ENCODE assay signal across 15 cellular contexts in the genomic region with DNA sequence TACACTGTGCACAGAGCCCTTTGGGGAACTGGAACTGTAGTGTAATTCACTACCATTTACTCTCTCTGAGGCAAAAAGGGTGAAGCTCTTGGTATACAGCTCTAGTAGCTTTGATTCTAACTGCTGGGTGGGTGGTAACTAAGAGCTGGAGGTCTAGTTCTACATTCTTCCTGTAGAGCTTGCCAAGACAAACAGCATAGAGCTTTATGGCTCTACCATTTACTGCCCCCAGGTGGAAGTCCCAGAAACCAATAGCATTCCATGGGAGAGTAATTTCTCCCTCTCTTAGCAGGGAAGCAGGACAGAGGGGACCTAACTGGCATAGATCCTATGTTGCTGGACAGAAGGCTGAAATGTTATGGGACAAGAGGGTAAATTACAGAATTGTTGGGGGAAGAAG. TPM values are rescaled to one million over a fixed set of nuclear protein-coding genes. Genes with fewer than 3 reads are reported as not detected.
A peak's percentile ranks its signal among the peaks of the same experiment; 100 is the strongest.
DNase-seq lines count a peak whose midpoint lies in the region; ATAC-seq, FAIRE-seq and TF ChIP-seq lines count a peak whose summit lies in the region.
"Had no signal": no experiment of that assay in that cellular context is flagged by ENCODE, and none has a peak within 500 bp of the region (broad histone marks: within the 10 kb centered on the region; RNA-seq: fewer than 3 reads in every experiment).

No MANE protein-coding gene starts in this region.

- no TSS peak for BruUV-seq in MCF 10A (replicated peaks; lab: Mats Ljungman, UMichigan)
- no TSS peak for BruUV-seq in endothelial cell of umbilical vein (replicated peaks; lab: Mats Ljungman, UMichigan)

- H3K4me1 ChIP-seq in breast epithelium (no peaks in the 10 kb centered on the region), OCI-LY3 (ENCODE audit: low read length) (no peaks in the 10 kb centered on the region), endothelial cell of umbilical vein (ENCODE audit: control insufficient read depth, extremely low read depth, insufficient read depth, low read length) (no peaks in the 10 kb centered on the region), small intestine (ENCODE audit: control insufficient read depth in 2 of 2, insufficient read depth in 1 of 2, low read depth in 1 of 2, low read length in 1 of 2) (no peaks in the 10 kb centered on the region)

- H3K27me3 Mint-ChIP-seq in MCF 10A (ENCODE audit: insufficient read depth, unreplicated experiment), result peaks cover 80% of the 10 kb centered on the region
- no peaks in the 10 kb centered on the region for H3K27me3 Mint-ChIP-seq in stimulated activated naive CD8-positive, alpha-beta T cell treated with anti-CD3 and anti-CD28 coated beads, Interleukin-15, amount 100 ng/mL, for 72 hours
- H3K27me3 Mint-ChIP-seq: activated CD8-positive, alpha-beta memory T cell treated with anti-CD3 and anti-CD28 coated beads, Interleukin-2, amount 10 ng/mL, durations not matched to agents 7 days and 5 days; activated naive CD4-positive, alpha-beta T cell treated with anti-CD3 and anti-CD28 coated beads, Interleukin-2, amount 10 ng/mL, durations not matched to agents 7 days and 5 days had no signal

- H3K79me2 ChIP-seq in OCI-LY3 (ENCODE audit: low read length) (no peaks in the 10 kb centered on the region), endothelial cell of umbilical vein (ENCODE audit: control insufficient read depth, insufficient read depth, low read length) (no peaks in the 10 kb centered on the region)

- peak; percentile 23 for DNase-seq in MCF 10A (ENCODE audit: unreplicated experiment)
- no peak for DNase-seq in breast epithelium (ENCODE audit: low spot score in 2 of 2)
- DNase-seq in endothelial cell of umbilical vein (ENCODE audit: low read depth, low spot score), result peak; percentile 32
- DNase-seq in small intestine, result peak; percentile 35
- DNase-seq in DMS114 treated with DMSO at 0.1 percent for 48 hours (lab: John Stamatoyannopoulos, UW; ENCODE audit: unreplicated experiment), result no peak
- no peak for DNase-seq in AG08395 (ENCODE audit: low spot score)
- DNase-seq in stimulated activated naive CD8-positive, alpha-beta T cell treated with anti-CD3 and anti-CD28 coated beads, Interleukin-15, amount 100 ng/mL, for 72 hours, result no peak
- DNase-seq: activated CD8-positive, alpha-beta memory T cell treated with anti-CD3 and anti-CD28 coated beads, Interleukin-2, amount 10 ng/mL, durations not matched to agents 7 days and 5 days; activated naive CD4-positive, alpha-beta T cell treated with anti-CD3 and anti-CD28 coated beads, Interleukin-2, amount 10 ng/mL, durations not matched to agents 7 days and 5 days; Karpas-422; NCI-H226; RPMI8226; stimulated activated CD4-positive, alpha-beta T cell treated with anti-CD3 and anti-CD28 coated beads, Interleukin-4, amount 100 ng/mL, for 4 hours; stimulated activated naive CD8-positive, alpha-beta T cell treated with anti-CD3 and anti-CD28 coated beads, Interleukin-15, Interleukin-2, amounts not matched to agents 100 U/mL and 50 U/mL, for 24 hours had no signal

- H3K4me3 ChIP-seq in breast epithelium (no peak overlapping the region), OCI-LY3 (ENCODE audit: low read length) (no peak overlapping the region), endothelial cell of umbilical vein (replicated peaks in 1 of 3; ENCODE audit: insufficient read depth in 1 of 3, low read depth in 1 of 3, low read length in 3 of 3) (no peak overlapping the region), small intestine (ENCODE audit: low read depth in 1 of 2, low read length in 2 of 2) (no peak overlapping the region)

- H2AFZ ChIP-seq in OCI-LY3 (ENCODE audit: low read depth, low read length) (no peak overlapping the region), endothelial cell of umbilical vein (ENCODE audit: low read depth, low read length) (no peak overlapping the region)

- H3K4me3 Mint-ChIP-seq in MCF 10A (ENCODE audit: unreplicated experiment), result no peak overlapping the region
- no peak overlapping the region for H3K4me3 Mint-ChIP-seq in stimulated activated naive CD8-positive, alpha-beta T cell treated with anti-CD3 and anti-CD28 coated beads, Interleukin-15, amount 100 ng/mL, for 72 hours
- H3K4me3 Mint-ChIP-seq: activated CD8-positive, alpha-beta memory T cell treated with anti-CD3 and anti-CD28 coated beads, Interleukin-2, amount 10 ng/mL, durations not matched to agents 7 days and 5 days; activated naive CD4-positive, alpha-beta T cell treated with anti-CD3 and anti-CD28 coated beads, Interleukin-2, amount 10 ng/mL, durations not matched to agents 7 days and 5 days had no signal

- no peak overlapping the region for H3K27ac Mint-ChIP-seq in MCF 10A (ENCODE audit: low read depth, unreplicated experiment)
- no peak overlapping the region for H3K27ac Mint-ChIP-seq in stimulated activated naive CD8-positive, alpha-beta T cell treated with anti-CD3 and anti-CD28 coated beads, Interleukin-15, amount 100 ng/mL, for 72 hours
- H3K27ac Mint-ChIP-seq: activated CD8-positive, alpha-beta memory T cell treated with anti-CD3 and anti-CD28 coated beads, Interleukin-2, amount 10 ng/mL, durations not matched to agents 7 days and 5 days; activated naive CD4-positive, alpha-beta T cell treated with anti-CD3 and anti-CD28 coated beads, Interleukin-2, amount 10 ng/mL, durations not matched to agents 7 days and 5 days had no signal

- FAIRE-seq in endothelial cell of umbilical vein (lab: Jason Lieb, UNC), result peak; percentile 92
- FAIRE-seq in small intestine (lab: Jason Lieb, UNC), result no peak

- TF ChIP-seq CTCF in MCF 10A (IDR thresholded peaks at IDR 0.05; ENCODE audit: unreplicated experiment), result no peak
- TF ChIP-seq CTCF in breast epithelium (IDR thresholded peaks at IDR 0.05), result no peak
- TF ChIP-seq CTCF in OCI-LY3 (IDR thresholded peaks at IDR 0.05; ENCODE audit: low read depth, low read length), result peak; percentile 15; the same call in 1 of the 2 replicates
- TF ChIP-seq CTCF in endothelial cell of umbilical vein (IDR thresholded peaks at IDR 0.05; ENCODE audit: extremely low read depth in 1 of 2, insufficient read depth in 1 of 2, low read depth in 1 of 2, low read length in 2 of 2), result peak; percentile 16 to 23

- H4K20me1 ChIP-seq in OCI-LY3 (ENCODE audit: insufficient read depth, low read length) (no peaks in the 10 kb centered on the region), endothelial cell of umbilical vein (replicated peaks; ENCODE audit: control insufficient read depth, extremely low read depth, insufficient read depth, low read length) (no peaks in the 10 kb centered on the region)

- H3K9me3 ChIP-seq in breast epithelium (no peaks in the 10 kb centered on the region), OCI-LY3 (ENCODE audit: insufficient read depth, low read length) (no peaks in the 10 kb centered on the region), endothelial cell of umbilical vein (replicated peaks; ENCODE audit: control insufficient read depth, insufficient read depth, low read length) (no peaks in the 10 kb centered on the region), small intestine (ENCODE audit: control insufficient read depth, low read depth) (no peaks in the 10 kb centered on the region)

- H3K4me1 Mint-ChIP-seq in MCF 10A (ENCODE audit: insufficient read depth, unreplicated experiment), result no peaks in the 10 kb centered on the region
- H3K4me1 Mint-ChIP-seq in stimulated activated naive CD8-positive, alpha-beta T cell treated with anti-CD3 and anti-CD28 coated beads, Interleukin-15, amount 100 ng/mL, for 72 hours, result no peaks in the 10 kb centered on the region
- H3K4me1 Mint-ChIP-seq: activated naive CD4-positive, alpha-beta T cell treated with anti-CD3 and anti-CD28 coated beads, Interleukin-2, amount 10 ng/mL, durations not matched to agents 7 days and 5 days had no signal

- H3K9me1 ChIP-seq in endothelial cell of umbilical vein (replicated peaks; ENCODE audit: control insufficient read depth, extremely low read depth, insufficient read depth, low read length), result no peaks in the 10 kb centered on the region

- no peak overlapping the region for H3K4me2 ChIP-seq in OCI-LY3 (ENCODE audit: low read length)
- H3K4me2 ChIP-seq in endothelial cell of umbilical vein (ENCODE audit: insufficient read depth, low read length), result no peak overlapping the region

- POLR2A ChIA-PET in MCF 10A (lab: Yijun Ruan, JAX), result no interaction called here
- POLR2A ChIA-PET in endothelial cell of umbilical vein (lab: Charles Lee), result no interaction called here

- intact Hi-C loops in MCF 10A (cut with micrococcal nuclease) (no loop called here), breast epithelium (cut with DNase I; ENCODE audit: low total_unique reads) (no loop called here), endothelial cell of umbilical vein (cut with micrococcal nuclease) (loop anchor here (1.0 kb wide), 1 partner anchor 301 kb away; no protein-coding TSS in a partner anchor)

- H3K36me3 ChIP-seq in breast epithelium (no peaks in the 10 kb centered on the region), OCI-LY3 (replicated peaks; ENCODE audit: low read depth, low read length) (no peaks in the 10 kb centered on the region), endothelial cell of umbilical vein (ENCODE audit: control insufficient read depth in 2 of 2, extremely low read depth in 1 of 2, insufficient read depth in 2 of 2, low read length in 2 of 2) (no peaks in the 10 kb centered on the region), small intestine (ENCODE audit: control insufficient read depth in 2 of 2, insufficient read depth in 2 of 2, low read length in 2 of 2) (no peaks in the 10 kb centered on the region)

- CTCF ChIA-PET in MCF 10A (lab: Yijun Ruan, JAX) (interaction anchor here (0.6 kb wide), 1 partner anchor 400 kb away, joined by 3 read pairs; no protein-coding TSS in a partner anchor), endothelial cell of umbilical vein (lab: Charles Lee) (interaction anchor here (1.0 to 2.5 kb wide), 6 partner anchors 9 to 303 kb away, joined by 3 to 28 read pairs (median 6); no protein-coding TSS in a partner anchor)

- H3K9me3 Mint-ChIP-seq in MCF 10A (ENCODE audit: unreplicated experiment), result no peaks in the 10 kb centered on the region
- no peaks in the 10 kb centered on the region for H3K9me3 Mint-ChIP-seq in stimulated activated naive CD8-positive, alpha-beta T cell treated with anti-CD3 and anti-CD28 coated beads, Interleukin-15, amount 100 ng/mL, for 72 hours
- H3K9me3 Mint-ChIP-seq: activated naive CD4-positive, alpha-beta T cell treated with anti-CD3 and anti-CD28 coated beads, Interleukin-2, amount 10 ng/mL, durations not matched to agents 7 days and 5 days had no signal

- H3K27ac ChIP-seq in breast epithelium (no peak overlapping the region), OCI-LY3 (ENCODE audit: low read length) (no peak overlapping the region), endothelial cell of umbilical vein (ENCODE audit: insufficient read depth, low read depth, low read length) (no peak overlapping the region), small intestine (ENCODE audit: low read depth in 1 of 2, low read length in 1 of 2) (no peak overlapping the region)

- TF ChIP-seq POLR2A in breast epithelium (IDR thresholded peaks at IDR 0.05), result no peak
- no peak for TF ChIP-seq POLR2A in endothelial cell of umbilical vein (IDR thresholded peaks at IDR 0.05; ENCODE audit: low read depth, low read length)

- H3K27me3 ChIP-seq in breast epithelium (peaks cover 0 to 26% of the 10 kb centered on the region in 2 donors), OCI-LY3 (ENCODE audit: low read depth, low read length) (no peaks in the 10 kb centered on the region), endothelial cell of umbilical vein (ENCODE audit: control insufficient read depth in 2 of 2, insufficient read depth in 2 of 2, low read length in 2 of 2) (no peaks in the 10 kb centered on the region), small intestine (ENCODE audit: control insufficient read depth in 2 of 2, insufficient read depth in 2 of 2, low read length in 2 of 2) (no peaks in the 10 kb centered on the region)

- H3K9ac ChIP-seq in OCI-LY3 (ENCODE audit: low read length) (no peak overlapping the region), endothelial cell of umbilical vein (replicated peaks; ENCODE audit: extremely low read depth, insufficient read depth, low read length) (no peak overlapping the region)

- peaks cover 6% of the 10 kb centered on the region for H3K36me3 Mint-ChIP-seq in MCF 10A (ENCODE audit: insufficient read depth, unreplicated experiment)

- dilution Hi-C loops in endothelial cell of umbilical vein (cut with MboI; ENCODE audit: extremely low pct_ligation_motif_present, low sequenced_read_pairs), result no loop called here

- ATAC-seq in stimulated activated naive CD8-positive, alpha-beta T cell treated with anti-CD3 and anti-CD28 coated beads, Interleukin-15, amount 100 ng/mL, for 72 hours, result no peak
- ATAC-seq: activated CD8-positive, alpha-beta memory T cell treated with anti-CD3 and anti-CD28 coated beads, Interleukin-2, amount 10 ng/mL, durations not matched to agents 7 days and 5 days; stimulated activated naive CD8-positive, alpha-beta T cell treated with anti-CD3 and anti-CD28 coated beads, Interleukin-15, Interleukin-2, amounts not matched to agents 100 U/mL and 50 U/mL, for 24 hours had no signal

RNA-seq across cellular contexts. Expression of gene HDAC8, which starts 26.7 kb away (rescaled TPM):
- 26.4 and 26.7 TPM in 2 replicates for total RNA-seq in MCF 10A (2022)
- 10 to 100 TPM; 29.1 to 62.6 (median 51.5) TPM for total RNA-seq in breast epithelium
- 37.2 and 38.9 TPM in 2 replicates for total RNA-seq in endothelial cell of umbilical vein
- 15.2 and 17.6 TPM in 2 replicates for polyA plus RNA-seq in endothelial cell of umbilical vein
- 20.3 and 23.6 TPM in 2 replicates for polyA plus RNA-seq in endothelial cell of umbilical vein (2011; cell fraction: cytosol; rRNA removed)
- polyA plus RNA-seq in endothelial cell of umbilical vein (2011; cell fraction: nucleus; rRNA removed), result 43.4 and 46.0 TPM in 2 replicates
- polyA plus RNA-seq in endothelial cell of umbilical vein (2012), result 23.4 and 31.6 TPM in 2 replicates
- polyA minus RNA-seq in endothelial cell of umbilical vein, result 50.6 and 61.3 TPM in 2 replicates
- 18.2 TPM for polyA minus RNA-seq in endothelial cell of umbilical vein (2011; cell fraction: cytosol; rRNA and poly(A)+ RNA removed)
- 117 and 157 TPM in 2 replicates for polyA minus RNA-seq in endothelial cell of umbilical vein (2011; cell fraction: nucleus; rRNA and poly(A)+ RNA removed)
- 10 to 100 TPM; 11.3 to 21.5 (median 16.6) TPM for polyA plus RNA-seq in small intestine

Comparison
In these comparisons a context has a peak if more than half of its experiments do, and no peak if none do; other contexts are left out.
1. DNase-seq: peak in MCF 10A (single experiment), endothelial cell of umbilical vein (single experiment) and small intestine (single experiment); none in breast epithelium (0 of 2), DMS114 treated with DMSO at 0.1 percent for 48 hours (single experiment), AG08395 (single experiment) and stimulated activated naive CD8-positive, alpha-beta T cell treated with anti-CD3 and anti-CD28 coated beads, Interleukin-15, amount 100 ng/mL, for 72 hours (0 of 2).
2. CTCF ChIP-seq: peak in OCI-LY3 (single experiment) and endothelial cell of umbilical vein (2 of 2); none in MCF 10A (single experiment) and breast epithelium (0 of 3).